1 cellular context compared by ENCODE assay signal in the genomic region with DNA sequence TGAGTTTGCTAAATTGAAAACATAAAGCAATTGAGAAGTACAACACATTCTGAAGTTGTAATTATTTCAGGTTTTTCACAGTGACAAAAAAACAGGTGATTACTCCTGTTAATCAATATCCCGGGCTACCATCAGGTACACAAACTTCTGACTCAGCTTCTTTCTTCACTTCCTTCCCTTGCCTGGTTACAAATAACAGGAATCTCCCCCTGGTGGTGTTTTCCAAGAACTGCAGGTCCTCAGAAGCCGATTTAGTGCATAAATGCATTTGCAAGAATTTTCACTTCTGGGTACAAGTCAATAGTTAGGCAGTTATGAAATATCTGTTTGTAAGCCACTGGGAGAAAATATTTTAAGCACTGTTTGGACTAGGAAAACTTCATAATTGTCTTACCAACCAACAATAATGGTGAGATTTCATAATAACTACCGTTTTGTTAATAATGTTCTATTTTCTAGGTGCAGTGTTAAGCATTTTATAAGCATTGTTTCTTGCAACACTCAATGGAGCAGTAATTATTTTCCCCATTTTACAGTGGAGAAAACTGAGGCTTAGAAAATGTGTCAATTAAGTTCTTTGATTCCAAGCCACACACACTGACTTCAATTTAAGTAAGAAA.
A peak's percentile ranks its signal among the peaks of the same experiment; 100 is the strongest.
TF ChIP-seq lines count a peak whose summit lies in the region.

No MANE protein-coding gene starts in this region.

TF ChIP-seq in H1, 55 proteins besides CTCF, POLR2A, EP300 and RAD21:
- TF ChIP-seq BACH1 (IDR thresholded peaks at IDR 0.05; ENCODE audit: low read length), result peak; percentile 97
- no peak for TF ChIP-seq SP4 (IDR thresholded peaks at IDR 0.05; ENCODE audit: low read length)
- peak; percentile 96 for TF ChIP-seq MAFK (IDR thresholded peaks at IDR 0.05; ENCODE audit: low read depth, low read length)
